6 cellular contexts compared by ENCODE assay signal in the genomic region with DNA sequence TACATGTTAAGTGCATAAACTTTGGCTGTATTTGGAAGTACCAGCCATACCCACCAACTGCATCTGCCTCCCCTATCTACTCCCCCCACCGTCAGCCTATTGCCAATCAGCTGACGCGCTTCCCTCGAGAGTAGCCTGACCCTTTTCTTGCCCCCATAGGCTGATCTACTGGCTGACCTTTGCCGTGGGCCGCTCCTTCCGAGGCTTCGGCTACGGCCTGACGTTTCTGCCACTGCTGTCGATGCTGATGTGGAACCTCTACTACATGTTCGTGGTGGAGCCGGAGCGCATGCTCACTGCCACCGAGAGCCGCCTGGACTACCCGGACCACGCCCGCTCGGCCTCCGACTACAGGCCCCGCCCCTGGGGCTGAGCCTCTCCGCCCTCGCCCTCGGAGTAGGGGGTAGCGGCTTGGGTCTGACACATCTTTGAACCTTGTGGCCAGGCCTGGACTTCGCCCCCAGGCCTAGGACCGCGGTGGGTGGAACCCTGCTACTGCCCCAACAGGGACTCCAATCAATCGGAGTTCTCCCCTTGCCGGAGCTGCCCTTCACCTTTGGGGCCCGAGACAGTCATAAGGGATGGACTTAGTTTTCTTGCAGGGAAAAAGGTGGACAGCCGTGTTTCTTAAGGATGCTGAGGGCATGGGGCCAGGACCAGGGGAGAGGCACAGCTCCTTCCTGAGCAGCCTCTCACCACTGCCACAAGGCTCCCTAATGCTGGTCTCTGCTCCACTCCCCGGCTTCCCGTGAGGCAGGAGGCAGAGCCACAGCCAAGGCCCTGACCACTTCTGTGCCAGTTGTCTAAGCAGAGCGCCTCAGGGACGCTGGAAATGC.
DNase-seq lines count a peak whose midpoint lies in the region; ATAC-seq and TF ChIP-seq lines count a peak whose summit lies in the region.

No MANE protein-coding gene starts in this region.

- H3K36me3 ChIP-seq in NT2/D1 (ENCODE audit: insufficient read depth, insufficient read length, low read length) (peaks cover 61% of the 10 kb centered on the region), parathyroid adenoma (ENCODE audit: control insufficient read depth, insufficient read depth, low read length) (no peaks in the 10 kb centered on the region)

- peak overlapping the region; percentile 39 for H3K4me2 ChIP-seq in parathyroid adenoma (ENCODE audit: low read length)

- TF ChIP-seq CTCF in fibroblast of pulmonary artery (IDR thresholded peaks at IDR 0.05; ENCODE audit: low read length, missing control alignments) (no peak), parathyroid adenoma (IDR thresholded peaks at IDR 0.05) (no peak)

- H2AFZ ChIP-seq in parathyroid adenoma = peak overlapping the region; percentile 80

- peaks cover 9% of the 10 kb centered on the region for H3K4me1 ChIP-seq in NT2/D1 (ENCODE audit: insufficient read depth, insufficient read length)
- H3K4me1 ChIP-seq in parathyroid adenoma = peaks cover 3% of the 10 kb centered on the region

- DNase-seq in NT2/D1 (ENCODE audit: low read depth, low spot score) (peak; percentile 63), fibroblast of pulmonary artery (ENCODE audit: low read depth) (peak; percentile 77), NCI-H1694 treated with DMSO at 0.1 percent for 48 hours (lab: John Stamatoyannopoulos, UW) (no peak)

- H3K4me3 ChIP-seq in NT2/D1 (ENCODE audit: insufficient read length, low read depth) (peak overlapping the region; percentile 2), fibroblast of pulmonary artery (replicated peaks; ENCODE audit: low read depth, low read length) (peak overlapping the region; percentile 55), parathyroid adenoma (ENCODE audit: low read depth, low read length) (no peak overlapping the region)

- H3K9me3 ChIP-seq in NT2/D1 (ENCODE audit: insufficient read depth, low read length) = no peaks in the 10 kb centered on the region
- H3K9me3 ChIP-seq in parathyroid adenoma (ENCODE audit: control insufficient read depth, low read length) = no peaks in the 10 kb centered on the region

- no peaks in the 10 kb centered on the region for H3K79me2 ChIP-seq in parathyroid adenoma

- ATAC-seq in GM18517 (IDR thresholded peaks at IDR 0.05; ENCODE audit: unreplicated experiment) = peak; percentile 51
- ATAC-seq in GM21390 (IDR thresholded peaks at IDR 0.05; ENCODE audit: unreplicated experiment) = no peak

- peak overlapping the region; percentile 58 for H3K9ac ChIP-seq in NT2/D1 (ENCODE audit: insufficient read length, low read depth)
- no peak overlapping the region for H3K9ac ChIP-seq in parathyroid adenoma

- no peaks in the 10 kb centered on the region for H3K27me3 ChIP-seq in NT2/D1 (ENCODE audit: insufficient read depth, insufficient read length)
- H3K27me3 ChIP-seq in parathyroid adenoma (ENCODE audit: control insufficient read depth, insufficient read depth, low read length) = no peaks in the 10 kb centered on the region

- peak overlapping the region; percentile 52 for H3K27ac ChIP-seq in parathyroid adenoma
